11 cellular contexts compared by ENCODE assay signal in genomic region chr11:74696932-74697687, GRCh38. TPM values are rescaled to one million over a fixed set of nuclear protein-coding genes. Genes with fewer than 3 reads are reported as not detected.
DNase-seq lines count a peak whose midpoint lies in the region; ATAC-seq and TF ChIP-seq lines count a peak whose summit lies in the region.
"Had no signal": no experiment of that assay in that cellular context is flagged by ENCODE, and none has a peak within 500 bp of the region (broad histone marks: within the 10 kb centered on the region; RNA-seq: fewer than 3 reads in every experiment).

No MANE protein-coding gene starts in this region.

- H3K36me3 Mint-ChIP-seq in activated T-helper 17 cell treated with anti-CD3 and anti-CD28 coated beads, Interleukin-2, amount 50 U/mL, for 72 hours (ENCODE audit: low read depth) = no peaks in the 10 kb centered on the region

- H3K9me3 Mint-ChIP-seq in activated T-helper 17 cell treated with anti-CD3 and anti-CD28 coated beads, Interleukin-2, amount 50 U/mL, for 72 hours = no peaks in the 10 kb centered on the region
- H3K9me3 Mint-ChIP-seq: central memory CD8-positive, alpha-beta T cell; T-helper 2 cell treated with Interferon-gamma antibody and Interleukin-4, amounts not matched to agents 5 μg/mL and 100 μg/mL, for 36 hours had no signal

- no peaks in the 10 kb centered on the region for H3K27me3 ChIP-seq in ascending aorta
- H3K27me3 ChIP-seq in heart left ventricle = no peaks in the 10 kb centered on the region
- H3K27me3 ChIP-seq: BLaER1 treated with 17β-estradiol and CSF1 and Interleukin-3, amounts not matched to agents 10 nM and 100 nM had no signal

- POLR2A ChIA-PET in HEK293T (lab: Yijun Ruan, JAX) = no interaction called here

- H3K27ac Mint-ChIP-seq in activated T-helper 17 cell treated with anti-CD3 and anti-CD28 coated beads, Interleukin-2, amount 50 U/mL, for 72 hours = no peak overlapping the region
- H3K27ac Mint-ChIP-seq: T-helper 2 cell treated with Interferon-gamma antibody and Interleukin-4, amounts not matched to agents 5 μg/mL and 100 μg/mL, for 36 hours had no signal

- peak overlapping the region; percentile 17 to 46 for H3K4me3 ChIP-seq in ascending aorta
- H3K4me3 ChIP-seq in heart left ventricle = peak overlapping the region in 8 of 12 donors; percentile 2 to 44 (median 20)
- H3K4me3 ChIP-seq: BLaER1 treated with 17β-estradiol and CSF1 and Interleukin-3, amounts not matched to agents 10 nM and 100 nM had no signal

- CTCF ChIA-PET in HEK293T (lab: Yijun Ruan, JAX) = no interaction called here

- H3K9me3 ChIP-seq in ascending aorta = no peaks in the 10 kb centered on the region
- H3K9me3 ChIP-seq in heart left ventricle = no peaks in the 10 kb centered on the region
- H3K9me3 ChIP-seq: BLaER1 treated with 17β-estradiol and CSF1 and Interleukin-3, amounts not matched to agents 10 nM and 100 nM had no signal

- no peaks in the 10 kb centered on the region for H3K4me1 Mint-ChIP-seq in activated T-helper 17 cell treated with anti-CD3 and anti-CD28 coated beads, Interleukin-2, amount 50 U/mL, for 72 hours
- H3K4me1 Mint-ChIP-seq: central memory CD8-positive, alpha-beta T cell had no signal

- H3K4me1 ChIP-seq in ascending aorta (peaks cover 4 to 8% of the 10 kb centered on the region in 2 donors), heart left ventricle (peaks cover 0 to 23% (median 13%) of the 10 kb centered on the region in 12 donors)

- H3K36me3 ChIP-seq in ascending aorta = no peaks in the 10 kb centered on the region
- no peaks in the 10 kb centered on the region for H3K36me3 ChIP-seq in heart left ventricle
- H3K36me3 ChIP-seq: BLaER1 treated with 17β-estradiol and CSF1 and Interleukin-3, amounts not matched to agents 10 nM and 100 nM had no signal

- DNase-seq in AG08395 (ENCODE audit: low spot score) (peak; percentile 87), ascending aorta (ENCODE audit: low spot score in 2 of 2) (peak; percentile 51 to 91), heart left ventricle (peak; percentile 83 to 96 (median 86)), omental fat pad (ENCODE audit: low spot score) (peak; percentile 55), HEK293T (ENCODE audit: extremely low spot score) (no peak), NOMO-1 treated with DMSO at 0.1 percent for 48 hours (lab: John Stamatoyannopoulos, UW; ENCODE audit: unreplicated experiment) (no peak)

- no peak overlapping the region for H3K4me3 Mint-ChIP-seq in activated T-helper 17 cell treated with anti-CD3 and anti-CD28 coated beads, Interleukin-2, amount 50 U/mL, for 72 hours
- H3K4me3 Mint-ChIP-seq: central memory CD8-positive, alpha-beta T cell; T-helper 2 cell treated with Interferon-gamma antibody and Interleukin-4, amounts not matched to agents 5 μg/mL and 100 μg/mL, for 36 hours had no signal

- TF ChIP-seq CTCF in ascending aorta (IDR thresholded peaks at IDR 0.05) (no peak), heart left ventricle (IDR thresholded peaks at IDR 0.05) (no peak), omental fat pad (IDR thresholded peaks at IDR 0.05) (no peak)

- peak overlapping the region; percentile 74 to 75 for H3K27ac ChIP-seq in ascending aorta
- peak overlapping the region; percentile 24 to 89 (median 74) for H3K27ac ChIP-seq in heart left ventricle
- H3K27ac ChIP-seq: BLaER1 treated with 17β-estradiol and CSF1 and Interleukin-3, amounts not matched to agents 10 nM and 100 nM had no signal

- peaks cover 14% of the 10 kb centered on the region for H3K27me3 Mint-ChIP-seq in activated T-helper 17 cell treated with anti-CD3 and anti-CD28 coated beads, Interleukin-2, amount 50 U/mL, for 72 hours

- TF ChIP-seq POLR2A in heart left ventricle (IDR thresholded peaks at IDR 0.05) = peak in 1 of 2 donors; percentile 39

- ATAC-seq in heart left ventricle = peak; percentile 74 to 97 (median 94)
- ATAC-seq in omental fat pad (ENCODE audit: low FRiP score) = peak; percentile 89
- ATAC-seq in activated T-helper 17 cell treated with anti-CD3 and anti-CD28 coated beads, Interleukin-2, amount 50 U/mL, for 72 hours (replicated peaks) = no peak
- ATAC-seq in GM18520 (IDR thresholded peaks at IDR 0.05; ENCODE audit: unreplicated experiment) = no peak

- intact Hi-C loops in ascending aorta (cut with DNase I) = loop anchor here (1.0 kb wide), 1 partner anchor 26 kb away; no protein-coding TSS in a partner anchor
- intact Hi-C loops in heart left ventricle (cut with DNase I) = no loop called here

- 21 to 24% (median 23%) methylated on average over 14 to 16 of the region's 16 CpGs for WGBS in heart left ventricle, 4 donors

TF ChIP-seq in HEK293T, 16 proteins besides CTCF, POLR2A, EP300 and RAD21:
- TF ChIP-seq ARNT (IDR thresholded peaks at IDR 0.05) (no peak), PKNOX1 (IDR thresholded peaks at IDR 0.05) (no peak), LEF1 (IDR thresholded peaks at IDR 0.05; ENCODE audit: borderline replicate concordance) (no peak), FOXA1 (IDR thresholded peaks at IDR 0.05) (no peak), FOXK2 (IDR thresholded peaks at IDR 0.05) (no peak), SUZ12 (IDR thresholded peaks at IDR 0.05) (no peak), SP1 (IDR thresholded peaks at IDR 0.05) (no peak), ELF4 (IDR thresholded peaks at IDR 0.05) (no peak), TARDBP (IDR thresholded peaks at IDR 0.05) (no peak)

RNA-seq across cellular contexts. Expression of gene CHRDL2, which starts 34.1 kb away (rescaled TPM):
- total RNA-seq in ascending aorta (not detected), heart left ventricle (10 to 100 TPM in 1 of 9 donors, 1 to 10 TPM in 8; 1.5 to 13.4 (median 3.4) TPM), omental fat pad (under 1 TPM in 2 of 4 donors, not detected in 2; 0.28 to 0.96 TPM)
- 1 to 10 TPM; 1.5 to 4.4 TPM for polyA plus RNA-seq in heart left ventricle
- total RNA-seq in activated T-helper 17 cell treated with anti-CD3 and anti-CD28 coated beads, Interleukin-2, amount 50 U/mL, for 72 hours = not detected

RNA-seq across cellular contexts. Expression of gene RNF169, which starts 51.5 kb away (rescaled TPM):
- total RNA-seq in ascending aorta (19.5 TPM), heart left ventricle (10 to 100 TPM in 7 of 9 donors, 1 to 10 TPM in 2; 8.4 to 16.1 (median 10.7) TPM), omental fat pad (10 to 100 TPM; 15.2 to 27.3 (median 20.4) TPM)
- 1 to 10 TPM; 1.6 to 4.3 TPM for polyA plus RNA-seq in heart left ventricle
- 10 to 100 TPM; 14.6 to 15.8 TPM for total RNA-seq in activated T-helper 17 cell treated with anti-CD3 and anti-CD28 coated beads, Interleukin-2, amount 50 U/mL, for 72 hours

Comparison
In these comparisons a context has a peak if more than half of its experiments do, and no peak if none do; other contexts are left out.
1. DNase-seq: peak in AG08395 (single experiment), ascending aorta (2 of 2), heart left ventricle (5 of 5) and omental fat pad (single experiment); none in HEK293T (single experiment) and NOMO-1 treated with DMSO at 0.1 percent for 48 hours (single experiment).
2. ATAC-seq: peak in heart left ventricle (4 of 4) and omental fat pad (single experiment); none in activated T-helper 17 cell treated with anti-CD3 and anti-CD28 coated beads, Interleukin-2, amount 50 U/mL, for 72 hours (single experiment) and GM18520 (single experiment).